ENCODE assay signal across 10 cellular contexts in the genomic region with DNA sequence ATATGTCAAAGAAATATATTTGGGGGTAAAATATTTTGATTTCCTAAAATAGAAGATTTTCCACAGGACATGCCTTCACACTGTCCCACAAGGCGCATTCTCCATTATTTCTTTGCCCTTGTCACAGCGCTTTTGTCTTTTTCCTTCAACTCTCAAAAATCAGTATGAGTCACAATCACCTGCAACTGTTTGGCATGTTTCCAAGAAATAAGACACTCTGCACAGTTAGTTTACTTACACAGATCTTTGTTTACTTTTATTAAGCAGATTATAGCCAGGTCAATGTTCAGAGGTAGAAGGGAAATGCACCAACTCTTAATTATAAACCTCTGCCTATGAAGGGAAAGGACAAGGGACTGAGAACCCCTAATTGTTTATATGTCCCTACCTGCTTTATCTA. TPM values are rescaled to one million over a fixed set of nuclear protein-coding genes. Genes with fewer than 3 reads are reported as not detected.
A peak's percentile ranks its signal among the peaks of the same experiment; 100 is the strongest.
DNase-seq lines count a peak whose midpoint lies in the region; ATAC-seq, FAIRE-seq and TF ChIP-seq lines count a peak whose summit lies in the region.
"Had no signal": no experiment of that assay in that cellular context is flagged by ENCODE, and none has a peak within 500 bp of the region (broad histone marks: within the 10 kb centered on the region; RNA-seq: fewer than 3 reads in every experiment).

No MANE protein-coding gene starts in this region.

- H3K36me3 ChIP-seq in endothelial cell of umbilical vein (ENCODE audit: control insufficient read depth in 2 of 2, extremely low read depth in 1 of 2, insufficient read depth in 2 of 2, low read length in 2 of 2) (no peaks in the 10 kb centered on the region), prostate gland (no peaks in the 10 kb centered on the region), esophagus squamous epithelium (no peaks in the 10 kb centered on the region)

- no peaks in the 10 kb centered on the region for H3K9me1 ChIP-seq in endothelial cell of umbilical vein (replicated peaks; ENCODE audit: control insufficient read depth, extremely low read depth, insufficient read depth, low read length)

- H3K9me3 ChIP-seq in endothelial cell of umbilical vein (replicated peaks; ENCODE audit: control insufficient read depth, insufficient read depth, low read length) (no peaks in the 10 kb centered on the region), prostate gland (no peaks in the 10 kb centered on the region), esophagus squamous epithelium (no peaks in the 10 kb centered on the region)

- DNase-seq in NCI-H82 (lab: John Stamatoyannopoulos, UW): peak; percentile 57
- DNase-seq in NCI-H82 treated with DMSO at 0.1 percent for 48 hours (lab: John Stamatoyannopoulos, UW; ENCODE audit: unreplicated experiment): no peak
- DNase-seq in NCI-H2196 treated with DMSO at 0.1 percent for 48 hours (lab: John Stamatoyannopoulos, UW; ENCODE audit: unreplicated experiment): peak; percentile 57
- peak; percentile 82 for DNase-seq in endothelial cell of umbilical vein (ENCODE audit: low read depth, low spot score)
- DNase-seq in prostate gland (ENCODE audit: low spot score): peak; percentile 40
- no peak for DNase-seq in foreskin melanocyte
- no peak for DNase-seq in esophagus squamous epithelium (lab: John Stamatoyannopoulos, UW)
- DNase-seq: dorsolateral prefrontal cortex, KG1 had no signal

- TF ChIP-seq CTCF in endothelial cell of umbilical vein (IDR thresholded peaks at IDR 0.05; ENCODE audit: extremely low read depth in 1 of 2, insufficient read depth in 1 of 2, low read depth in 1 of 2, low read length in 2 of 2) (no peak), prostate gland (IDR thresholded peaks at IDR 0.05) (no peak), esophagus squamous epithelium (IDR thresholded peaks at IDR 0.05) (no peak)

- WGBS in prostate gland: 42% methylated on average over 2 of the region's 2 CpGs
- 41 to 54% methylated on average over 2 of the region's 2 CpGs for WGBS in esophagus squamous epithelium, 2 donors

- BruUV-seq in endothelial cell of umbilical vein (replicated peaks; lab: Mats Ljungman, UMichigan): no TSS peak

- H3K27ac ChIP-seq in endothelial cell of umbilical vein (ENCODE audit: insufficient read depth, low read depth, low read length) (no peak overlapping the region), prostate gland (peak overlapping the region in 1 of 2 donors; percentile 26), esophagus squamous epithelium (peak overlapping the region in 2 of 4 donors; percentile 16 to 38)

- CTCF ChIA-PET in endothelial cell of umbilical vein (lab: Charles Lee): no interaction called here

- no peak overlapping the region for H3K9ac ChIP-seq in endothelial cell of umbilical vein (replicated peaks; ENCODE audit: extremely low read depth, insufficient read depth, low read length)

- POLR2A ChIA-PET in endothelial cell of umbilical vein (lab: Charles Lee): no interaction called here

- TF ChIP-seq POLR2A in endothelial cell of umbilical vein (IDR thresholded peaks at IDR 0.05; ENCODE audit: low read depth, low read length): no peak
- TF ChIP-seq POLR2A in prostate gland (IDR thresholded peaks at IDR 0.05): no peak
- TF ChIP-seq POLR2A in esophagus squamous epithelium (IDR thresholded peaks at IDR 0.05): no peak

- intact Hi-C loops in endothelial cell of umbilical vein (cut with micrococcal nuclease): no loop called here
- intact Hi-C loops in prostate gland (cut with DNase I): no loop called here
- intact Hi-C loops in esophagus squamous epithelium (cut with DNase I): no loop called here

- H3K4me3 ChIP-seq in endothelial cell of umbilical vein (replicated peaks in 1 of 3; ENCODE audit: insufficient read depth in 1 of 3, low read depth in 1 of 3, low read length in 3 of 3) (no peak overlapping the region), prostate gland (peak overlapping the region in 1 of 2 donors; percentile 3), esophagus squamous epithelium (no peak overlapping the region)
- H3K4me3 ChIP-seq: dorsolateral prefrontal cortex had no signal

- H3K4me2 ChIP-seq in endothelial cell of umbilical vein (ENCODE audit: insufficient read depth, low read length): peak overlapping the region; percentile 21

- H3K4me1 ChIP-seq in endothelial cell of umbilical vein (ENCODE audit: control insufficient read depth, extremely low read depth, insufficient read depth, low read length) (peaks cover 26% of the 10 kb centered on the region), prostate gland (replicated peaks) (peaks cover 8% of the 10 kb centered on the region), esophagus squamous epithelium (peaks cover 8 to 72% (median 18%) of the 10 kb centered on the region in 3 donors)

- FAIRE-seq in endothelial cell of umbilical vein (lab: Jason Lieb, UNC): peak; percentile 78

- H4K20me1 ChIP-seq in endothelial cell of umbilical vein (replicated peaks; ENCODE audit: control insufficient read depth, extremely low read depth, insufficient read depth, low read length): no peaks in the 10 kb centered on the region

- no peaks in the 10 kb centered on the region for H3K27me3 ChIP-seq in endothelial cell of umbilical vein (ENCODE audit: control insufficient read depth in 2 of 2, insufficient read depth in 2 of 2, low read length in 2 of 2)
- H3K27me3 ChIP-seq in prostate gland (replicated peaks; ENCODE audit: insufficient read depth): no peaks in the 10 kb centered on the region
- no peaks in the 10 kb centered on the region for H3K27me3 ChIP-seq in esophagus squamous epithelium
- H3K27me3 ChIP-seq: dorsolateral prefrontal cortex had no signal

- dilution Hi-C loops in endothelial cell of umbilical vein (cut with MboI; ENCODE audit: extremely low pct_ligation_motif_present, low sequenced_read_pairs): no loop called here

- H2AFZ ChIP-seq in endothelial cell of umbilical vein (ENCODE audit: low read depth, low read length): no peak overlapping the region

- no peak for ATAC-seq in GM19397 (IDR thresholded peaks at IDR 0.05; ENCODE audit: unreplicated experiment)

- H3K79me2 ChIP-seq in endothelial cell of umbilical vein (ENCODE audit: control insufficient read depth, insufficient read depth, low read length): peaks cover 45% of the 10 kb centered on the region

TF ChIP-seq in endothelial cell of umbilical vein, 7 proteins besides CTCF, POLR2A, EP300 and RAD21:
- TF ChIP-seq JUN (IDR thresholded peaks at IDR 0.05; ENCODE audit: borderline replicate concordance, insufficient read depth, insufficient read length, low read depth) (peak; percentile 52), FOS (IDR thresholded peaks at IDR 0.05; ENCODE audit: borderline replicate concordance, insufficient read depth, low read length) (peak; percentile 49)
- TF ChIP-seq, protein P1, sequence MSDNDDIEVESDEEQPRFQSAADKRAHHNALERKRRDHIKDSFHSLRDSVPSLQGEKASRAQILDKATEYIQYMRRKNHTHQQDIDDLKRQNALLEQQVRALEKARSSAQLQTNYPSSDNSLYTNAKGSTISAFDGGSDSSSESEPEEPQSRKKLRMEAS (IDR thresholded peaks at IDR 0.05; ENCODE audit: insufficient read depth, insufficient read length): no peak
TF ChIP-seq in endothelial cell of umbilical vein: peak in this region for 2.

RNA-seq across cellular contexts. Expression of a gene that starts 9.5 kb away (rescaled TPM):
- total RNA-seq in endothelial cell of umbilical vein: 44.3 and 47.5 TPM in 2 replicates
- polyA plus RNA-seq in endothelial cell of umbilical vein: 41.6 and 53.8 TPM in 2 replicates
- 38.6 and 44.3 TPM in 2 replicates for polyA plus RNA-seq in endothelial cell of umbilical vein (2011; cell fraction: cytosol; rRNA removed)
- 53.3 and 65.5 TPM in 2 replicates for polyA plus RNA-seq in endothelial cell of umbilical vein (2011; cell fraction: nucleus; rRNA removed)
- polyA plus RNA-seq in endothelial cell of umbilical vein (2012): 49.7 and 51.9 TPM in 2 replicates
- polyA minus RNA-seq in endothelial cell of umbilical vein: 180 and 219 TPM in 2 replicates
- 17.1 TPM for polyA minus RNA-seq in endothelial cell of umbilical vein (2011; cell fraction: cytosol; rRNA and poly(A)+ RNA removed)
- polyA minus RNA-seq in endothelial cell of umbilical vein (2011; cell fraction: nucleus; rRNA and poly(A)+ RNA removed): 127 and 203 TPM in 2 replicates
- total RNA-seq in prostate gland: 10 to 100 TPM; 20.4 to 86.5 TPM
- total RNA-seq in esophagus squamous epithelium: 10 to 100 TPM in 3 of 4 donors, 1 to 10 TPM in 1; 7.6 to 34.5 (median 12.3) TPM

Comparison
In these comparisons a context has a peak if more than half of its experiments do, and no peak if none do; other contexts are left out.
1. DNase-seq: peak in NCI-H82 (single experiment), NCI-H2196 treated with DMSO at 0.1 percent for 48 hours (single experiment), endothelial cell of umbilical vein (single experiment) and prostate gland (single experiment); none in NCI-H82 treated with DMSO at 0.1 percent for 48 hours (single experiment), foreskin melanocyte (single experiment) and esophagus squamous epithelium (single experiment).